24 cellular contexts compared by ENCODE assay signal in the genomic region with DNA sequence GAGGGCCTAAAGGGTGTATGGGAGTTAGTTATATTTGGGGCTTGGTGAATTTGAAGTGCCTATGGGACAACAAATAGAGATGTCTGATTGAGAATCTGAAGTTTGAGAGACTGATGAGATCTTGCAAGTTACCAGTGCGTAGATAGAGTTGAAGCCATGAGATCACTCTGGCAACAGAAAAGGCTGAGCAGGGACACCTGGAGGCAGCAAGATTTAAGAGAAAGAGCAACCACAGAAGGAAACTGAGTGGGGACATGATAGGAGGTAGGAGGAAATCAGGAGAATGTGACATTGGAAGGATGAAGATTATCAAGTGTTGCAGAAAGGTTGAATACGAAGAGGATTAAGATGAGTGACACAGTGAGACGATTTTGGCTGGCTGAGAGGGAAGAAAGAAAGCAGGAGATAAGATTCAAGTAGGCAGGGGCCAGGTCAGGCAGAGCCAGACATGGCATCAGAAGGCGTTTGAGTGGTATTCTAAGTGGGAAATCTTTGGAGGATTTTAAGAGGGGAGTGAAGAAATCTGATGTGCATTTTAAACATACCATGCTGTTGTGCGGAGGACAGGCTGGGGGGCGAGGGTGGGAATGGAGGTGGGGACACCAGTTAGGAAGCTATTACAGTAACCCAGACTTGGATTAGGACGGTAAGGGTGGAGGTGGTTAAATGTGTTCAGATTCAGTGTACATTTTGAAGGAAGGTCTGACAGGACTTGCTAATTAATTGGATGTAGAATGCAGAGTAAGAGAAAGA. TPM values are rescaled to one million over a fixed set of nuclear protein-coding genes. Genes with fewer than 3 reads are reported as not detected.
"Had no signal": no experiment of that assay in that cellular context is flagged by ENCODE, and none has a peak within 500 bp of the region (broad histone marks: within the 10 kb centered on the region; RNA-seq: fewer than 3 reads in every experiment).

No MANE protein-coding gene starts in this region.

- ATAC-seq: body of pancreas; gastrocnemius medialis; heart left ventricle; left lung; mucosa of descending colon; sciatic nerve; stimulated activated memory B cell treated with anti-CD40 and anti-IgM and Interleukin-4, amounts not matched to agents 10 μg/mL and 1 μg/mL and 100 μg/mL, for 72 hours had no signal

- H3K27ac Mint-ChIP-seq: activated naive CD4-positive, alpha-beta T cell treated with anti-CD3 and anti-CD28 coated beads for 36 hours; neural progenitor cell; stimulated activated memory B cell treated with anti-CD40 and anti-IgM and Interleukin-4, amounts not matched to agents 10 μg/mL and 1 μg/mL and 100 μg/mL, for 72 hours had no signal

- H3K4me3 ChIP-seq: body of pancreas, coronary artery, gastrocnemius medialis, heart left ventricle, left lung, mucosa of descending colon, neural progenitor cell, spleen, testis, upper lobe of left lung had no signal

- H3K27me3 ChIP-seq: body of pancreas, gastrocnemius medialis, heart left ventricle, left lung, neural progenitor cell, spleen, testis, upper lobe of left lung had no signal

- H3K27ac ChIP-seq: body of pancreas, coronary artery, gastrocnemius medialis, heart left ventricle, left lung, neural progenitor cell, spleen, testis, upper lobe of left lung, VCaP had no signal

- H3K4me3 Mint-ChIP-seq: activated naive CD4-positive, alpha-beta T cell treated with anti-CD3 and anti-CD28 coated beads for 36 hours; central memory CD8-positive, alpha-beta T cell; naive B cell; neural progenitor cell; stimulated activated memory B cell treated with anti-CD40 and anti-IgM and Interleukin-4, amounts not matched to agents 10 μg/mL and 1 μg/mL and 100 μg/mL, for 72 hours had no signal

- H3K9me3 ChIP-seq: body of pancreas, gastrocnemius medialis, heart left ventricle, left lung, mucosa of descending colon, spleen, testis, upper lobe of left lung had no signal

- H3K27me3 Mint-ChIP-seq: central memory CD8-positive, alpha-beta T cell; naive B cell; stimulated activated memory B cell treated with anti-CD40 and anti-IgM and Interleukin-4, amounts not matched to agents 10 μg/mL and 1 μg/mL and 100 μg/mL, for 72 hours had no signal

- H3K9me3 Mint-ChIP-seq: activated naive CD4-positive, alpha-beta T cell treated with anti-CD3 and anti-CD28 coated beads for 36 hours; central memory CD8-positive, alpha-beta T cell; naive B cell; neural progenitor cell; stimulated activated memory B cell treated with anti-CD40 and anti-IgM and Interleukin-4, amounts not matched to agents 10 μg/mL and 1 μg/mL and 100 μg/mL, for 72 hours had no signal

- H3K36me3 Mint-ChIP-seq: naive B cell; neural progenitor cell; stimulated activated memory B cell treated with anti-CD40 and anti-IgM and Interleukin-4, amounts not matched to agents 10 μg/mL and 1 μg/mL and 100 μg/mL, for 72 hours had no signal

- FAIRE-seq: kidney had no signal

- H3K36me3 ChIP-seq: gastrocnemius medialis, heart left ventricle, left lung, neural progenitor cell, spleen, upper lobe of left lung had no signal

- H3K4me1 Mint-ChIP-seq: central memory CD8-positive, alpha-beta T cell; naive B cell had no signal

- DNase-seq: activated CD4-positive, alpha-beta T cell treated with anti-CD3 and anti-CD28 coated beads, Interleukin-2, amount 50 U/mL, for 48 hours; activated CD4-positive, CD25-positive, alpha-beta regulatory T cell treated with anti-CD3 and anti-CD28 coated beads, Interleukin-2, amount 50 U/mL, for 72 hours; activated naive CD4-positive, alpha-beta T cell treated with anti-CD3 and anti-CD28 coated beads for 36 hours; activated T-cell treated with anti-CD3 and anti-CD28 coated beads for 4 hours; body of pancreas; gastrocnemius medialis; heart left ventricle; kidney; left lung; mammary epithelial cell; mucosa of descending colon; naive B cell; spleen; stimulated activated CD4-positive, alpha-beta T cell treated with anti-CD3 and anti-CD28 coated beads, Interleukin-4, amount 100 ng/mL, for 4 hours; testis; upper lobe of left lung had no signal

- H3K4me1 ChIP-seq: body of pancreas had no signal

RNA-seq across cellular contexts. Expression of gene MPL, which starts 3.0 kb away (rescaled TPM):
- total RNA-seq: activated naive CD4-positive, alpha-beta T cell treated with anti-CD3 and anti-CD28 coated beads for 36 hours; body of pancreas; gastrocnemius medialis; osteoblast; pulmonary artery endothelial cell had no signal
- polyA plus RNA-seq: spleen had no signal

RNA-seq across cellular contexts. Expression of gene TIE1, which starts 33.8 kb away (rescaled TPM):
- total RNA-seq: activated naive CD4-positive, alpha-beta T cell treated with anti-CD3 and anti-CD28 coated beads for 36 hours; mammary epithelial cell; osteoblast had no signal
- polyA plus RNA-seq: mammary epithelial cell had no signal

RNA-seq across cellular contexts. Expression of gene C1orf210, which starts 49.2 kb away (rescaled TPM):
- total RNA-seq: activated naive CD4-positive, alpha-beta T cell treated with anti-CD3 and anti-CD28 coated beads for 36 hours; heart left ventricle; osteoblast; pulmonary artery endothelial cell; sciatic nerve; spleen had no signal
- polyA plus RNA-seq: heart left ventricle, spleen had no signal
